Comparison of ENCODE assay signal across 8 cellular contexts in the genomic region with DNA sequence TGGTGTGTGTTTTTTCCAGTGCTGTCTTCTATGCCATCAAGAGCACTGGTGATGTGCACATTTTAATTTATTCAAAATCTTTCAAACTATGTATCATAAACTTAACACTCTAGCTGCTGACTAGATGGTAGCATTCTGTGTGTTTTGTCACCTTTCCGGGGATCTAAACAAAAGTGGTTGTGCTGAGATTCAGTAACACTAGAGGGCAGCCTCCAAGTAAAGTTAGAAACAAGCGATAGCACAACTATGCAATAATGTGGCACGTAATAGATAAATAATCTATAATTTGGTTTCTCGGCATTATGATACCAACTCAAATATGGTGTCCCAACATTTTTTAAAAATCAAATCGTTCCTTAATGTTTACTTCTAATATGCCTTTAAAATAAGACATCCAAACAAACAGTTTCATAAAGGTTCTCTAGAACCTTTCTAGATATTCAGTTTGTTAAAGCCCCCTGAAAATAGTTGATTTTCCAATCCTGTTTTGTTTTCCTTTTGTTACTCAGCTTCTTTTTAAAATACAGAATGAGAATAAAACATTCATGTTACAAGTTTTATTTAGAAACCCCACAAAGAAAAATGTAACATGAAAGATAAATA. TPM values are rescaled to one million over a fixed set of nuclear protein-coding genes. Genes with fewer than 3 reads are reported as not detected.
DNase-seq lines count a peak whose midpoint lies in the region; ATAC-seq and TF ChIP-seq lines count a peak whose summit lies in the region.

No MANE protein-coding gene starts in this region.

- no peaks in the 10 kb centered on the region for H3K27me3 ChIP-seq in right atrium auricular region

- H3K4me3 ChIP-seq in right atrium auricular region, result no peak overlapping the region

- CTCF ChIA-PET in RWPE1 (lab: Yijun Ruan, JAX), result interaction anchor here (0.7 kb wide), 1 partner anchor 416 kb away, joined by 4 read pairs; no protein-coding TSS in a partner anchor

- ATAC-seq in GM19395 (IDR thresholded peaks at IDR 0.05; ENCODE audit: unreplicated experiment) (peak; percentile 57), GM19452 (IDR thresholded peaks at IDR 0.05; ENCODE audit: unreplicated experiment) (no peak), HG02610 (IDR thresholded peaks at IDR 0.05; ENCODE audit: unreplicated experiment) (no peak)
- ATAC-seq in activated CD4-positive, CD25-positive, alpha-beta regulatory T cell treated with anti-CD3 and anti-CD28 coated beads, Interleukin-2, amount 50 U/mL, for 24 hours, result no peak

- H3K27ac ChIP-seq in RWPE1 (no peak overlapping the region), right atrium auricular region (no peak overlapping the region)

- POLR2A ChIA-PET in RWPE1 (lab: Yijun Ruan, JAX; ENCODE audit: low non-redundant PET), result no interaction called here

- no peaks in the 10 kb centered on the region for H3K36me3 ChIP-seq in right atrium auricular region

- DNase-seq in AG20443 (ENCODE audit: low spot score), result peak; percentile 20
- no peak for DNase-seq in RWPE1 (ENCODE audit: low spot score)
- DNase-seq in right atrium auricular region (ENCODE audit: low spot score), result no peak
- DNase-seq in T-helper 1 cell, result no peak

- no peaks in the 10 kb centered on the region for H3K4me1 ChIP-seq in right atrium auricular region

- no peaks in the 10 kb centered on the region for H3K9me3 ChIP-seq in right atrium auricular region

- TF ChIP-seq CTCF in RWPE1 (conservative IDR thresholded peaks at IDR 0.05; ENCODE audit: low read depth), result peak; percentile 63
- TF ChIP-seq CTCF in right atrium auricular region (IDR thresholded peaks at IDR 0.05), result peak; percentile 29 to 66

RNA-seq across cellular contexts. Expression of a gene that starts 16.9 kb away (rescaled TPM):
- 1 to 10 TPM; 3.9 to 4.4 TPM for total RNA-seq in right atrium auricular region
